In the genomic region with DNA sequence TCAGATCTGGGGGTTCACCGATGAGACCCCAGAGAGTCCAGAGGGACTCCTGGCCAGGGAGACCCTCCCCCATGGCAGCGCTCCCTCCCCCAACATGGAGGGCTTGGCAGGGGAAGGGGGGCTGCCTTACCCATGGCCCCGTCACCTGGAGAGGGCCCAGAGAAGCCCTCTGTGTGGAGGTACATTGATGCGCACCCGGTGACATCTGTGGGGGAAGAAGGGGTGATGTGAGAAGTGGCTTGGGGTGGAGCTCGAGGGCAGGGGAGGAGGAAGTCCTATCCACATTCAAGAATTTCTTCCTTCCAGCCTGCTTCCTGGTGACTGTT, we compare ENCODE assay signal across 1 cellular context.
TF ChIP-seq lines count a peak whose summit lies in the region.

No MANE protein-coding gene starts in this region.

TF ChIP-seq in HepG2, 621 proteins besides CTCF, POLR2A, EP300 and RAD21 (continued from another document and continues in another):
- TF ChIP-seq, protein P1, sequence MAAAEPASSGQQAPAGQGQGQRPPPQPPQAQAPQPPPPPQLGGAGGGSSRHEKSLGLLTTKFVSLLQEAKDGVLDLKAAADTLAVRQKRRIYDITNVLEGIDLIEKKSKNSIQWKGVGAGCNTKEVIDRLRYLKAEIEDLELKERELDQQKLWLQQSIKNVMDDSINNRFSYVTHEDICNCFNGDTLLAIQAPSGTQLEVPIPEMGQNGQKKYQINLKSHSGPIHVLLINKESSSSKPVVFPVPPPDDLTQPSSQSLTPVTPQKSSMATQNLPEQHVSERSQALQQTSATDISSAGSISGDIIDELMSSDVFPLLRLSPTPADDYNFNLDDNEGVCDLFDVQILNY (CRISPR knock-in tag; conservative IDR thresholded peaks at IDR 0.05), result no peak
- 0 out of 2 replicates have a peak, but pooled peaks have one; percentile 21 for TF ChIP-seq DPF2 (CRISPR knock-in tag; IDR thresholded peaks at IDR 0.05; ENCODE audit: borderline replicate concordance, low read depth)
- TF ChIP-seq ZNF572 (CRISPR knock-in tag; IDR thresholded peaks at IDR 0.05), result no peak
- TF ChIP-seq ZFY (CRISPR knock-in tag; IDR thresholded peaks at IDR 0.05), result no peak
- TF ChIP-seq, protein P2, sequence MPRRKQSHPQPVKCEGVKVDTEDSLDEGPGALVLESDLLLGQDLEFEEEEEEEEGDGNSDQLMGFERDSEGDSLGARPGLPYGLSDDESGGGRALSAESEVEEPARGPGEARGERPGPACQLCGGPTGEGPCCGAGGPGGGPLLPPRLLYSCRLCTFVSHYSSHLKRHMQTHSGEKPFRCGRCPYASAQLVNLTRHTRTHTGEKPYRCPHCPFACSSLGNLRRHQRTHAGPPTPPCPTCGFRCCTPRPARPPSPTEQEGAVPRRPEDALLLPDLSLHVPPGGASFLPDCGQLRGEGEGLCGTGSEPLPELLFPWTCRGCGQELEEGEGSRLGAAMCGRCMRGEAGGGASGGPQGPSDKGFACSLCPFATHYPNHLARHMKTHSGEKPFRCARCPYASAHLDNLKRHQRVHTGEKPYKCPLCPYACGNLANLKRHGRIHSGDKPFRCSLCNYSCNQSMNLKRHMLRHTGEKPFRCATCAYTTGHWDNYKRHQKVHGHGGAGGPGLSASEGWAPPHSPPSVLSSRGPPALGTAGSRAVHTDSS (CRISPR knock-in tag; conservative IDR thresholded peaks at IDR 0.05), result no peak
- TF ChIP-seq, protein P3, sequence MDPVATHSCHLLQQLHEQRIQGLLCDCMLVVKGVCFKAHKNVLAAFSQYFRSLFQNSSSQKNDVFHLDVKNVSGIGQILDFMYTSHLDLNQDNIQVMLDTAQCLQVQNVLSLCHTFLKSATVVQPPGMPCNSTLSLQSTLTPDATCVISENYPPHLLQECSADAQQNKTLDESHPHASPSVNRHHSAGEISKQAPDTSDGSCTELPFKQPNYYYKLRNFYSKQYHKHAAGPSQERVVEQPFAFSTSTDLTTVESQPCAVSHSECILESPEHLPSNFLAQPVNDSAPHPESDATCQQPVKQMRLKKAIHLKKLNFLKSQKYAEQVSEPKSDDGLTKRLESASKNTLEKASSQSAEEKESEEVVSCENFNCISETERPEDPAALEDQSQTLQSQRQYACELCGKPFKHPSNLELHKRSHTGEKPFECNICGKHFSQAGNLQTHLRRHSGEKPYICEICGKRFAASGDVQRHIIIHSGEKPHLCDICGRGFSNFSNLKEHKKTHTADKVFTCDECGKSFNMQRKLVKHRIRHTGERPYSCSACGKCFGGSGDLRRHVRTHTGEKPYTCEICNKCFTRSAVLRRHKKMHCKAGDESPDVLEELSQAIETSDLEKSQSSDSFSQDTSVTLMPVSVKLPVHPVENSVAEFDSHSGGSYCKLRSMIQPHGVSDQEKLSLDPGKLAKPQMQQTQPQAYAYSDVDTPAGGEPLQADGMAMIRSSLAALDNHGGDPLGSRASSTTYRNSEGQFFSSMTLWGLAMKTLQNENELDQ (CRISPR knock-in tag; IDR thresholded peaks at IDR 0.05; ENCODE audit: borderline replicate concordance), result no peak
- no peak for TF ChIP-seq RFX1 (IDR thresholded peaks at IDR 0.05)
- TF ChIP-seq, protein P4, sequence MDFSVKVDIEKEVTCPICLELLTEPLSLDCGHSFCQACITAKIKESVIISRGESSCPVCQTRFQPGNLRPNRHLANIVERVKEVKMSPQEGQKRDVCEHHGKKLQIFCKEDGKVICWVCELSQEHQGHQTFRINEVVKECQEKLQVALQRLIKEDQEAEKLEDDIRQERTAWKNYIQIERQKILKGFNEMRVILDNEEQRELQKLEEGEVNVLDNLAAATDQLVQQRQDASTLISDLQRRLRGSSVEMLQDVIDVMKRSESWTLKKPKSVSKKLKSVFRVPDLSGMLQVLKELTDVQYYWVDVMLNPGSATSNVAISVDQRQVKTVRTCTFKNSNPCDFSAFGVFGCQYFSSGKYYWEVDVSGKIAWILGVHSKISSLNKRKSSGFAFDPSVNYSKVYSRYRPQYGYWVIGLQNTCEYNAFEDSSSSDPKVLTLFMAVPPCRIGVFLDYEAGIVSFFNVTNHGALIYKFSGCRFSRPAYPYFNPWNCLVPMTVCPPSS (IDR thresholded peaks at IDR 0.05), result no peak
- TF ChIP-seq HNRNPLL (IDR thresholded peaks at IDR 0.05; ENCODE audit: low read depth, low read length, poor library complexity, severe bottlenecking), result no peak
- TF ChIP-seq, protein P5, sequence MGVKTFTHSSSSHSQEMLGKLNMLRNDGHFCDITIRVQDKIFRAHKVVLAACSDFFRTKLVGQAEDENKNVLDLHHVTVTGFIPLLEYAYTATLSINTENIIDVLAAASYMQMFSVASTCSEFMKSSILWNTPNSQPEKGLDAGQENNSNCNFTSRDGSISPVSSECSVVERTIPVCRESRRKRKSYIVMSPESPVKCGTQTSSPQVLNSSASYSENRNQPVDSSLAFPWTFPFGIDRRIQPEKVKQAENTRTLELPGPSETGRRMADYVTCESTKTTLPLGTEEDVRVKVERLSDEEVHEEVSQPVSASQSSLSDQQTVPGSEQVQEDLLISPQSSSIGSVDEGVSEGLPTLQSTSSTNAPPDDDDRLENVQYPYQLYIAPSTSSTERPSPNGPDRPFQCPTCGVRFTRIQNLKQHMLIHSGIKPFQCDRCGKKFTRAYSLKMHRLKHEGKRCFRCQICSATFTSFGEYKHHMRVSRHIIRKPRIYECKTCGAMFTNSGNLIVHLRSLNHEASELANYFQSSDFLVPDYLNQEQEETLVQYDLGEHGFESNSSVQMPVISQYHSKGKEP (CRISPR knock-in tag; IDR thresholded peaks at IDR 0.05), result no peak
- TF ChIP-seq KDM4B (CRISPR knock-in tag; IDR thresholded peaks at IDR 0.05), result no peak
- TF ChIP-seq ZNF350 (CRISPR knock-in tag; IDR thresholded peaks at IDR 0.05; ENCODE audit: borderline replicate concordance, low read depth), result peak; percentile 7; the same call in 1 of the 2 replicates
- no peak for TF ChIP-seq THYN1 (CRISPR knock-in tag; IDR thresholded peaks at IDR 0.05; ENCODE audit: borderline replicate concordance, low read depth)
- TF ChIP-seq AGO1 (IDR thresholded peaks at IDR 0.05; ENCODE audit: low read depth, low read length, poor library complexity, severe bottlenecking), result peak; percentile 19
- TF ChIP-seq, protein P6, sequence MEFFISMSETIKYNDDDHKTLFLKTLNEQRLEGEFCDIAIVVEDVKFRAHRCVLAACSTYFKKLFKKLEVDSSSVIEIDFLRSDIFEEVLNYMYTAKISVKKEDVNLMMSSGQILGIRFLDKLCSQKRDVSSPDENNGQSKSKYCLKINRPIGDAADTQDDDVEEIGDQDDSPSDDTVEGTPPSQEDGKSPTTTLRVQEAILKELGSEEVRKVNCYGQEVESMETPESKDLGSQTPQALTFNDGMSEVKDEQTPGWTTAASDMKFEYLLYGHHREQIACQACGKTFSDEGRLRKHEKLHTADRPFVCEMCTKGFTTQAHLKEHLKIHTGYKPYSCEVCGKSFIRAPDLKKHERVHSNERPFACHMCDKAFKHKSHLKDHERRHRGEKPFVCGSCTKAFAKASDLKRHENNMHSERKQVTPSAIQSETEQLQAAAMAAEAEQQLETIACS (CRISPR knock-in tag; IDR thresholded peaks at IDR 0.05), result no peak
- TF ChIP-seq, protein P7, sequence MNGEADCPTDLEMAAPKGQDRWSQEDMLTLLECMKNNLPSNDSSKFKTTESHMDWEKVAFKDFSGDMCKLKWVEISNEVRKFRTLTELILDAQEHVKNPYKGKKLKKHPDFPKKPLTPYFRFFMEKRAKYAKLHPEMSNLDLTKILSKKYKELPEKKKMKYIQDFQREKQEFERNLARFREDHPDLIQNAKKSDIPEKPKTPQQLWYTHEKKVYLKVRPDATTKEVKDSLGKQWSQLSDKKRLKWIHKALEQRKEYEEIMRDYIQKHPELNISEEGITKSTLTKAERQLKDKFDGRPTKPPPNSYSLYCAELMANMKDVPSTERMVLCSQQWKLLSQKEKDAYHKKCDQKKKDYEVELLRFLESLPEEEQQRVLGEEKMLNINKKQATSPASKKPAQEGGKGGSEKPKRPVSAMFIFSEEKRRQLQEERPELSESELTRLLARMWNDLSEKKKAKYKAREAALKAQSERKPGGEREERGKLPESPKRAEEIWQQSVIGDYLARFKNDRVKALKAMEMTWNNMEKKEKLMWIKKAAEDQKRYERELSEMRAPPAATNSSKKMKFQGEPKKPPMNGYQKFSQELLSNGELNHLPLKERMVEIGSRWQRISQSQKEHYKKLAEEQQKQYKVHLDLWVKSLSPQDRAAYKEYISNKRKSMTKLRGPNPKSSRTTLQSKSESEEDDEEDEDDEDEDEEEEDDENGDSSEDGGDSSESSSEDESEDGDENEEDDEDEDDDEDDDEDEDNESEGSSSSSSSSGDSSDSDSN (CRISPR knock-in tag; IDR thresholded peaks at IDR 0.05), result no peak
- TF ChIP-seq, protein P8, sequence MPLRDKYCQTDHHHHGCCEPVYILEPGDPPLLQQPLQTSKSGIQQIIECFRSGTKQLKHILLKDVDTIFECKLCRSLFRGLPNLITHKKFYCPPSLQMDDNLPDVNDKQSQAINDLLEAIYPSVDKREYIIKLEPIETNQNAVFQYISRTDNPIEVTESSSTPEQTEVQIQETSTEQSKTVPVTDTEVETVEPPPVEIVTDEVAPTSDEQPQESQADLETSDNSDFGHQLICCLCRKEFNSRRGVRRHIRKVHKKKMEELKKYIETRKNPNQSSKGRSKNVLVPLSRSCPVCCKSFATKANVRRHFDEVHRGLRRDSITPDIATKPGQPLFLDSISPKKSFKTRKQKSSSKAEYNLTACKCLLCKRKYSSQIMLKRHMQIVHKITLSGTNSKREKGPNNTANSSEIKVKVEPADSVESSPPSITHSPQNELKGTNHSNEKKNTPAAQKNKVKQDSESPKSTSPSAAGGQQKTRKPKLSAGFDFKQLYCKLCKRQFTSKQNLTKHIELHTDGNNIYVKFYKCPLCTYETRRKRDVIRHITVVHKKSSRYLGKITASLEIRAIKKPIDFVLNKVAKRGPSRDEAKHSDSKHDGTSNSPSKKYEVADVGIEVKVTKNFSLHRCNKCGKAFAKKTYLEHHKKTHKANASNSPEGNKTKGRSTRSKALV (CRISPR knock-in tag; IDR thresholded peaks at IDR 0.05), result no peak
- no peak for TF ChIP-seq KDM5A (IDR thresholded peaks at IDR 0.05; ENCODE audit: borderline replicate concordance, low read length)
- TF ChIP-seq, protein P9, sequence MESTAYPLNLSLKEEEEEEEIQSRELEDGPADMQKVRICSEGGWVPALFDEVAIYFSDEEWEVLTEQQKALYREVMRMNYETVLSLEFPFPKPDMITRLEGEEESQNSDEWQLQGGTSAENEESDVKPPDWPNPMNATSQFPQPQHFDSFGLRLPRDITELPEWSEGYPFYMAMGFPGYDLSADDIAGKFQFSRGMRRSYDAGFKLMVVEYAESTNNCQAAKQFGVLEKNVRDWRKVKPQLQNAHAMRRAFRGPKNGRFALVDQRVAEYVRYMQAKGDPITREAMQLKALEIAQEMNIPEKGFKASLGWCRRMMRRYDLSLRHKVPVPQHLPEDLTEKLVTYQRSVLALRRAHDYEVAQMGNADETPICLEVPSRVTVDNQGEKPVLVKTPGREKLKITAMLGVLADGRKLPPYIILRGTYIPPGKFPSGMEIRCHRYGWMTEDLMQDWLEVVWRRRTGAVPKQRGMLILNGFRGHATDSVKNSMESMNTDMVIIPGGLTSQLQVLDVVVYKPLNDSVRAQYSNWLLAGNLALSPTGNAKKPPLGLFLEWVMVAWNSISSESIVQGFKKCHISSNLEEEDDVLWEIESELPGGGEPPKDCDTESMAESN (CRISPR knock-in tag; conservative IDR thresholded peaks at IDR 0.05), result peak; percentile 36; the same call in 1 of the 2 replicates
- TF ChIP-seq NR2F1 (CRISPR knock-in tag; IDR thresholded peaks at IDR 0.05), result no peak
- TF ChIP-seq, protein P10, sequence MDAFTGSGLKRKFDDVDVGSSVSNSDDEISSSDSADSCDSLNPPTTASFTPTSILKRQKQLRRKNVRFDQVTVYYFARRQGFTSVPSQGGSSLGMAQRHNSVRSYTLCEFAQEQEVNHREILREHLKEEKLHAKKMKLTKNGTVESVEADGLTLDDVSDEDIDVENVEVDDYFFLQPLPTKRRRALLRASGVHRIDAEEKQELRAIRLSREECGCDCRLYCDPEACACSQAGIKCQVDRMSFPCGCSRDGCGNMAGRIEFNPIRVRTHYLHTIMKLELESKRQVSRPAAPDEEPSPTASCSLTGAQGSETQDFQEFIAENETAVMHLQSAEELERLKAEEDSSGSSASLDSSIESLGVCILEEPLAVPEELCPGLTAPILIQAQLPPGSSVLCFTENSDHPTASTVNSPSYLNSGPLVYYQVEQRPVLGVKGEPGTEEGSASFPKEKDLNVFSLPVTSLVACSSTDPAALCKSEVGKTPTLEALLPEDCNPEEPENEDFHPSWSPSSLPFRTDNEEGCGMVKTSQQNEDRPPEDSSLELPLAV (CRISPR knock-in tag; conservative IDR thresholded peaks at IDR 0.05; ENCODE audit: low read depth), result 0 out of 2 replicates have a peak, but pooled peaks have one; percentile 28
- peak; percentile 5; the same call in 1 of the 2 replicates for TF ChIP-seq ZNF589 (CRISPR knock-in tag; conservative IDR thresholded peaks at IDR 0.05)
- TF ChIP-seq HNRNPK (IDR thresholded peaks at IDR 0.05; ENCODE audit: low read depth, low read length, poor library complexity, severe bottlenecking), result peak; percentile 38
- TF ChIP-seq SRSF4 (IDR thresholded peaks at IDR 0.05; ENCODE audit: low read depth, low read length, poor library complexity, severe bottlenecking), result no peak
- peak; percentile 79 for TF ChIP-seq AGO2 (optimal IDR thresholded peaks at IDR 0.05; ENCODE audit: low read depth, low read length)
- 0 out of 2 replicates have a peak, but pooled peaks have one; percentile 39 for TF ChIP-seq WIZ (CRISPR knock-in tag; IDR thresholded peaks at IDR 0.05)
- no peak for TF ChIP-seq FOXK2 (IDR thresholded peaks at IDR 0.05)
- TF ChIP-seq HDAC6 (IDR thresholded peaks at IDR 0.05; ENCODE audit: low read depth, low read length), result no peak
- TF ChIP-seq, protein P11, sequence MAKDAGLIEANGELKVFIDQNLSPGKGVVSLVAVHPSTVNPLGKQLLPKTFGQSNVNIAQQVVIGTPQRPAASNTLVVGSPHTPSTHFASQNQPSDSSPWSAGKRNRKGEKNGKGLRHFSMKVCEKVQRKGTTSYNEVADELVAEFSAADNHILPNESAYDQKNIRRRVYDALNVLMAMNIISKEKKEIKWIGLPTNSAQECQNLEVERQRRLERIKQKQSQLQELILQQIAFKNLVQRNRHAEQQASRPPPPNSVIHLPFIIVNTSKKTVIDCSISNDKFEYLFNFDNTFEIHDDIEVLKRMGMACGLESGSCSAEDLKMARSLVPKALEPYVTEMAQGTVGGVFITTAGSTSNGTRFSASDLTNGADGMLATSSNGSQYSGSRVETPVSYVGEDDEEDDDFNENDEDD (CRISPR knock-in tag; IDR thresholded peaks at IDR 0.05; ENCODE audit: borderline replicate concordance), result no peak
- TF ChIP-seq, protein P12, sequence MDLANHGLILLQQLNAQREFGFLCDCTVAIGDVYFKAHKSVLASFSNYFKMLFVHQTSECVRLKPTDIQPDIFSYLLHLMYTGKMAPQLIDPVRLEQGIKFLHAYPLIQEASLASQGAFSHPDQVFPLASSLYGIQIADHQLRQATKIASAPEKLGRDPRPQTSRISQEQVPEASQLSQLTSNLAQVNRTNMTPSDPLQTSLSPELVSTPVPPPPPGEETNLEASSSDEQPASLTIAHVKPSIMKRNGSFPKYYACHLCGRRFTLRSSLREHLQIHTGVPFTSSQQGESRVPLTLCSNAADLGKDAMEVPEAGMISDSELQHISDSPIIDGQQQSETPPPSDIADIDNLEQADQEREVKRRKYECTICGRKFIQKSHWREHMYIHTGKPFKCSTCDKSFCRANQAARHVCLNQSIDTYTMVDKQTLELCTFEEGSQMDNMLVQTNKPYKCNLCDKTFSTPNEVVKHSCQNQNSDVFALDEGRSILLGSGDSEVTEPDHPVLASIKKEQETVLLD (CRISPR knock-in tag; IDR thresholded peaks at IDR 0.05; ENCODE audit: low read depth), result 0 out of 2 replicates have a peak, but pooled peaks have one; percentile 51
- TF ChIP-seq STAG1 (CRISPR knock-in tag; IDR thresholded peaks at IDR 0.05), result no peak
- no peak for TF ChIP-seq HMGA1 (CRISPR knock-in tag; conservative IDR thresholded peaks at IDR 0.05)
- TF ChIP-seq GLI4 (CRISPR knock-in tag; IDR thresholded peaks at IDR 0.05; ENCODE audit: borderline replicate concordance), result 0 out of 2 replicates have a peak, but pooled peaks have one; percentile 26
